ENCODE assay signal across 8 cellular contexts in the genomic region with DNA sequence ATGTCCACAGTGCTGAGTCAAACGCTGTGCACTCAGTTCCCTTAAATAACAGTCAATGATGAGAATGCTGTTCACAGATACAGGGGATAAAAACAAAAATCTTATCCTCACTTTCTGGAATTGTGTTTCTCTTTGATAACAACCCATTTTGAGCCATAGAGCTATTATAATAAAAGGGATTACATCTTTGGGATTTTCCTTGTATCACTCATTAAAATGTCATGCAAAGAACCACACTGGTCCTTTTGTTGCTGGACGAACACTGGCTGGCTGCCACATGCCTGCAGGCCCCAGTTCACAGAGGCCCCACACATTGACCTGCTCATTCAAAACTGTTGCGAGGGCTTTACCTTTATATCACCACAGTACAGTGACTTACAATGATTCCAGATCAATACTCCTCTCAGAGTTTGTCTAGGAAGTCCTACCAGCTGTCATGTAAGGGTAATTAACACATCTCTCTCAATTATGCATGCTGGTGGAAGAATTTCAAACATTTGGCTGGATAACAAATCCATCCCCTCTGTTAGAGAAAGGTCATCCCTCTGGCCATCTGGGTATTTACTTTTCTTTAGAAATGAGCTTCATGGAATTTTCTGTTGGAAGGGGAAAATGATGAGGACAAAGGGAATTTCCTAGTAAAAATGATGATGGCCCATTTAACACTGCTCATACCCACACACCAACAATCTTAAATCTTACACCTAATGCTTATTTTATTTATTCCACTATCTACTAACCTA.
A peak's percentile ranks its signal among the peaks of the same experiment; 100 is the strongest.
DNase-seq lines count a peak whose midpoint lies in the region; ATAC-seq and TF ChIP-seq lines count a peak whose summit lies in the region.

No MANE protein-coding gene starts in this region.

- no peak overlapping the region for H3K9ac ChIP-seq in rectal smooth muscle tissue (ENCODE audit: low read length)

- H3K27ac ChIP-seq in heart left ventricle (peak overlapping the region in 8 of 12 donors; percentile 28 to 58 (median 38)), rectal smooth muscle tissue (ENCODE audit: low read depth, low read length) (peak overlapping the region; percentile 68)

- intact Hi-C loops in heart left ventricle (cut with DNase I), result loop anchor here in 1 of 10 donors (5.0 kb wide), 2 partner anchors 34 to 66 kb away; no protein-coding TSS in a partner anchor

- ATAC-seq in heart left ventricle (peak; percentile 48 to 65 (median 58)), GM19351 (IDR thresholded peaks at IDR 0.05; ENCODE audit: unreplicated experiment) (no peak), HG03439 (IDR thresholded peaks at IDR 0.05; ENCODE audit: unreplicated experiment) (no peak)

- no peaks in the 10 kb centered on the region for H3K27me3 ChIP-seq in HAP-1 (ENCODE audit: low read depth)
- H3K27me3 ChIP-seq in heart left ventricle, result no peaks in the 10 kb centered on the region
- H3K27me3 ChIP-seq in rectal smooth muscle tissue (ENCODE audit: control insufficient read depth, insufficient read depth, low read length), result no peaks in the 10 kb centered on the region

- peak; percentile 93 to 98 for DNase-seq in HAP-1 (ENCODE audit: low spot score in 2 of 2)
- peak; percentile 43 for DNase-seq in amniotic stem cell (lab: John Stamatoyannopoulos, UW)
- peak in 3 of 5 donors; percentile 49 to 52 (median 51) for DNase-seq in heart left ventricle
- no peak for DNase-seq in NCI-H510A (lab: John Stamatoyannopoulos, UW)
- DNase-seq in Kasumi-1 (lab: John Stamatoyannopoulos, UW), result no peak

- in situ Hi-C loops in HAP-1 (cut with MboI; ENCODE audit: low sequenced_read_pairs), result no loop called here

- H3K4me3 ChIP-seq in HAP-1, result no peak overlapping the region
- no peak overlapping the region for H3K4me3 ChIP-seq in heart left ventricle
- no peak overlapping the region for H3K4me3 ChIP-seq in rectal smooth muscle tissue (ENCODE audit: low read length)

- WGBS in heart left ventricle, 4 donors, result 13 to 23% (median 15%) methylated on average over 3 of the region's 3 CpGs

- H3K9me3 ChIP-seq in HAP-1, result no peaks in the 10 kb centered on the region
- no peaks in the 10 kb centered on the region for H3K9me3 ChIP-seq in heart left ventricle

- TF ChIP-seq POLR2A in heart left ventricle (IDR thresholded peaks at IDR 0.05), result no peak

- TF ChIP-seq CTCF in heart left ventricle (IDR thresholded peaks at IDR 0.05), result no peak

- H3K36me3 ChIP-seq in HAP-1 (replicated peaks) (no peaks in the 10 kb centered on the region), heart left ventricle (no peaks in the 10 kb centered on the region), rectal smooth muscle tissue (ENCODE audit: control insufficient read depth, insufficient read depth, low read length) (no peaks in the 10 kb centered on the region)

- H3K4me1 ChIP-seq in HAP-1 (peaks cover 23% of the 10 kb centered on the region), heart left ventricle (peaks cover 6 to 76% (median 40%) of the 10 kb centered on the region in 12 donors), rectal smooth muscle tissue (ENCODE audit: control insufficient read depth, insufficient read depth, low read length) (peaks cover 16% of the 10 kb centered on the region)

Comparison
In these comparisons a context has a peak if more than half of its experiments do, and no peak if none do; other contexts are left out.
1. DNase-seq: peak in HAP-1 (2 of 2), amniotic stem cell (single experiment) and heart left ventricle (3 of 5); none in NCI-H510A (single experiment) and Kasumi-1 (0 of 2).
2. ATAC-seq: peak in heart left ventricle (4 of 4); none in GM19351 (single experiment) and HG03439 (single experiment).